2 cellular contexts compared by ENCODE assay signal in genomic region chr14:38425324-38425976, GRCh38.
TF ChIP-seq lines count a peak whose summit lies in the region.

No MANE protein-coding gene starts in this region.

TF ChIP-seq in IMR-90, 13 proteins besides CTCF, POLR2A, EP300 and RAD21:
- TF ChIP-seq, protein P1, sequence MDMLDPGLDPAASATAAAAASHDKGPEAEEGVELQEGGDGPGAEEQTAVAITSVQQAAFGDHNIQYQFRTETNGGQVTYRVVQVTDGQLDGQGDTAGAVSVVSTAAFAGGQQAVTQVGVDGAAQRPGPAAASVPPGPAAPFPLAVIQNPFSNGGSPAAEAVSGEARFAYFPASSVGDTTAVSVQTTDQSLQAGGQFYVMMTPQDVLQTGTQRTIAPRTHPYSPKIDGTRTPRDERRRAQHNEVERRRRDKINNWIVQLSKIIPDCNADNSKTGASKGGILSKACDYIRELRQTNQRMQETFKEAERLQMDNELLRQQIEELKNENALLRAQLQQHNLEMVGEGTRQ (IDR thresholded peaks at IDR 0.05; ENCODE audit: low read depth, low read length) = no peak
- TF ChIP-seq RFX5 (IDR thresholded peaks at IDR 0.05; ENCODE audit: low read depth, low read length) (no peak), MXI1 (IDR thresholded peaks at IDR 0.05; ENCODE audit: borderline replicate concordance, low read depth, low read length) (no peak), NFE2L2 (IDR thresholded peaks at IDR 0.05; ENCODE audit: low read depth, low read length) (no peak), MAFK (IDR thresholded peaks at IDR 0.05; ENCODE audit: low read depth, low read length) (no peak), CEBPB (IDR thresholded peaks at IDR 0.05; ENCODE audit: low read depth, low read length) (no peak), BHLHE40 (IDR thresholded peaks at IDR 0.05; ENCODE audit: low read depth, low read length) (no peak), MAZ (IDR thresholded peaks at IDR 0.05; ENCODE audit: borderline replicate concordance, low read depth, low read length) (no peak)
- TF ChIP-seq, protein P2, sequence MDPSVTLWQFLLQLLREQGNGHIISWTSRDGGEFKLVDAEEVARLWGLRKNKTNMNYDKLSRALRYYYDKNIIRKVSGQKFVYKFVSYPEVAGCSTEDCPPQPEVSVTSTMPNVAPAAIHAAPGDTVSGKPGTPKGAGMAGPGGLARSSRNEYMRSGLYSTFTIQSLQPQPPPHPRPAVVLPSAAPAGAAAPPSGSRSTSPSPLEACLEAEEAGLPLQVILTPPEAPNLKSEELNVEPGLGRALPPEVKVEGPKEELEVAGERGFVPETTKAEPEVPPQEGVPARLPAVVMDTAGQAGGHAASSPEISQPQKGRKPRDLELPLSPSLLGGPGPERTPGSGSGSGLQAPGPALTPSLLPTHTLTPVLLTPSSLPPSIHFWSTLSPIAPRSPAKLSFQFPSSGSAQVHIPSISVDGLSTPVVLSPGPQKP (IDR thresholded peaks at IDR 0.05; ENCODE audit: borderline replicate concordance, low read depth, low read length) = no peak

TF ChIP-seq in H1, 55 proteins besides CTCF, POLR2A, EP300 and RAD21:
- no peak for TF ChIP-seq YY1 (IDR thresholded peaks at IDR 0.05; ENCODE audit: low read depth, low read length)
- TF ChIP-seq SIX5 (IDR thresholded peaks at IDR 0.05; ENCODE audit: low read depth, low read length) = no peak
- no peak for TF ChIP-seq CREB1 (IDR thresholded peaks at IDR 0.05)
- no peak for TF ChIP-seq BACH1 (IDR thresholded peaks at IDR 0.05; ENCODE audit: low read length)
- no peak for TF ChIP-seq BCL11A (IDR thresholded peaks at IDR 0.05; ENCODE audit: low read depth in 2 of 2, low read length in 2 of 2)
- TF ChIP-seq SP2 (IDR thresholded peaks at IDR 0.05; ENCODE audit: low read length) = no peak
- no peak for TF ChIP-seq CEBPB (IDR thresholded peaks at IDR 0.05; ENCODE audit: low read depth, low read length)
- no peak for TF ChIP-seq TEAD4 (IDR thresholded peaks at IDR 0.05; ENCODE audit: low read depth, low read length)
- TF ChIP-seq CBX8 (IDR thresholded peaks at IDR 0.05; ENCODE audit: borderline replicate concordance, low read depth, low read length) = no peak
TF ChIP-seq in H1: peak in this region for 0.
